2 cellular contexts compared by ENCODE assay signal in the genomic region with DNA sequence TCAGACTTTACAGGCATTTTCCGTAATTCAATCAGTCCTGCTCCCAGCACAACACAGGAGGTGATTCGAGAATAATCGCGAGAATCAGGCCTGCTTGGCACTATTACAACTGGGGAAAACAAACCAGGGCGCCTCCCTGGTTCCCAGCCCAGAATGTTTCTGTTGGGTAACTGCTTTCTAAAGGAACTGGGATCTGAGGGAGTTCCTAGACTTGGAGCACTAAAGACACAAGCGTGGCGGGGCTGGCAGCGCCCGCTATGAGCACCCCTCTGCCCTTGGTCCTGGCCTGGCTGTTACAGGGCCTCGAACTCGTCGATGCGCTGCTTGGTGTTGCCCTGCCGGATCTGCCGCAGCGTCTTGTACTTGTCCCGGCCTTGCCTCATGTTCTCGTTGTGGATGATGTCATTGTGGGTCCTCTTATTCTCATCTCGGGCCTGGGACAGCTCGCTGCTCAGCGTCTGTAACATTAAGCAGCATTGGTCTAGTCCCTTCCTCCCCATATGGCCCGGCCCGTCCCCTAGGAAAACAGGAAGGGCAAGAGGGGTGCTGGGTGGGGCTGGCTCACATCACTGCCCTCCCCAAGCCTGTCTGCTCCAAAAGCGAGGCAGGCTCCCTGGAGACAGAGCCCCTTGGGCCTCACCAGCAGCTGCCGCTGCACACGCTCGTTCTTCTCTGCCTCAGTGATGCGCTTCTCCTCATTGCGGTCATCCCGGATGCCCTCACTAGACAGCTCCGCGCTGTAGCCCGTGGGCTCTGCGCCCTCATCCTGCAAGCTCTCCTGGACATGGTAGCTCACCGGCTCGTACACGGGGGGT.
TF ChIP-seq lines count a peak whose summit lies in the region.

No MANE protein-coding gene starts in this region.

TF ChIP-seq in HCT116, 20 proteins besides CTCF, POLR2A, EP300 and RAD21:
- TF ChIP-seq CBX3 (IDR thresholded peaks at IDR 0.05; ENCODE audit: low read depth): no peak
- peak; percentile 50 for TF ChIP-seq POLR2AphosphoS5 (IDR thresholded peaks at IDR 0.05; ENCODE audit: low read depth, low read length)

TF ChIP-seq in GM12878, 131 proteins besides CTCF, POLR2A, EP300 and RAD21:
- TF ChIP-seq YY1 (IDR thresholded peaks at IDR 0.05; ENCODE audit: low read depth, low read length): no peak
- 0 out of 2 replicates have a peak, but pooled peaks have one; percentile 22 for TF ChIP-seq POLR2AphosphoS5 (IDR thresholded peaks at IDR 0.05; ENCODE audit: low read length)
